In the genomic region with DNA sequence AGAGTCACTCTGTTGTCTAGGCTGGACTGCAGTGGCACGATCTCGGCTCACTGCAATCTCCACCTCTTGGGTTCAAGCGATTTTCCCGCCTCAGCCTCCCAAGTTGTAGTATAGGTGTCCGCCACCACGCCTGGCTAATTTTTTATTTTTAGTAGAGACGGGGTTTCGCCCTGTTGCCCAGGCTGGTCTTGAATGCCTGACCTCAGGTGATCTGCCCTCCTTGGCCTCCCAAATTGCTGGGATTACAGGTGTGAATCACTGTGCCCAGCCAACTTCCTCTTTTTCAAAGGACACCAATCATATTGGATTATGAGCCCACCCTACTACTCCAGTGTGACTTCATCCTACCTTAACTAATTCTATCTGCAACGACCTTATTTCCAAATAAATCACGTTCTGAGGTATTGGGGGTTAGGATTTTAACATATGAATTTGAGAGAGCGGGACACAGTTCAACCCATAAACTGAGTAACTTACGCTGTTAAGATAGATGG, we compare ENCODE assay signal across 1 cellular context.
TF ChIP-seq lines count a peak whose summit lies in the region.

No MANE protein-coding gene starts in this region.

TF ChIP-seq in K562, 482 proteins besides CTCF, POLR2A, EP300 and RAD21:
- TF ChIP-seq, protein P1, sequence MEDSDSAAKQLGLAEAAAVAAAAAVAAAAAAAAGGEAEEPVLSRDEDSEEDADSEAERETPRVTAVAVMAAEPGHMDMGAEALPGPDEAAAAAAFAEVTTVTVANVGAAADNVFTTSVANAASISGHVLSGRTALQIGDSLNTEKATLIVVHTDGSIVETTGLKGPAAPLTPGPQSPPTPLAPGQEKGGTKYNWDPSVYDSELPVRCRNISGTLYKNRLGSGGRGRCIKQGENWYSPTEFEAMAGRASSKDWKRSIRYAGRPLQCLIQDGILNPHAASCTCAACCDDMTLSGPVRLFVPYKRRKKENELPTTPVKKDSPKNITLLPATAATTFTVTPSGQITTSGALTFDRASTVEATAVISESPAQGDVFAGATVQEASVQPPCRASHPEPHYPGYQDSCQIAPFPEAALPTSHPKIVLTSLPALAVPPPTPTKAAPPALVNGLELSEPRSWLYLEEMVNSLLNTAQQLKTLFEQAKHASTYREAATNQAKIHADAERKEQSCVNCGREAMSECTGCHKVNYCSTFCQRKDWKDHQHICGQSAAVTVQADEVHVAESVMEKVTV (CRISPR knock-in tag; IDR thresholded peaks at IDR 0.05), result no peak
- TF ChIP-seq ZFP1 (CRISPR knock-in tag; IDR thresholded peaks at IDR 0.05), result no peak
- TF ChIP-seq SFPQ (IDR thresholded peaks at IDR 0.05; ENCODE audit: low read depth, low read length), result no peak
- 0 out of 2 replicates have a peak, but pooled peaks have one; percentile 29 for TF ChIP-seq SPI1 (IDR thresholded peaks at IDR 0.05; ENCODE audit: borderline replicate concordance, low read depth, low read length)
